ENCODE assay signal across 1 cellular context in genomic region chr17:46777943-46778915, GRCh38.
TF ChIP-seq lines count a peak whose summit lies in the region.

No MANE protein-coding gene starts in this region.

TF ChIP-seq in HEK293, 187 proteins besides CTCF, POLR2A, EP300 and RAD21 (continued from another document):
- no peak for TF ChIP-seq PRDM6 (tag by site-specific recombination; IDR thresholded peaks at IDR 0.05)
